Comparison of ENCODE assay signal across 8 cellular contexts in the genomic region with DNA sequence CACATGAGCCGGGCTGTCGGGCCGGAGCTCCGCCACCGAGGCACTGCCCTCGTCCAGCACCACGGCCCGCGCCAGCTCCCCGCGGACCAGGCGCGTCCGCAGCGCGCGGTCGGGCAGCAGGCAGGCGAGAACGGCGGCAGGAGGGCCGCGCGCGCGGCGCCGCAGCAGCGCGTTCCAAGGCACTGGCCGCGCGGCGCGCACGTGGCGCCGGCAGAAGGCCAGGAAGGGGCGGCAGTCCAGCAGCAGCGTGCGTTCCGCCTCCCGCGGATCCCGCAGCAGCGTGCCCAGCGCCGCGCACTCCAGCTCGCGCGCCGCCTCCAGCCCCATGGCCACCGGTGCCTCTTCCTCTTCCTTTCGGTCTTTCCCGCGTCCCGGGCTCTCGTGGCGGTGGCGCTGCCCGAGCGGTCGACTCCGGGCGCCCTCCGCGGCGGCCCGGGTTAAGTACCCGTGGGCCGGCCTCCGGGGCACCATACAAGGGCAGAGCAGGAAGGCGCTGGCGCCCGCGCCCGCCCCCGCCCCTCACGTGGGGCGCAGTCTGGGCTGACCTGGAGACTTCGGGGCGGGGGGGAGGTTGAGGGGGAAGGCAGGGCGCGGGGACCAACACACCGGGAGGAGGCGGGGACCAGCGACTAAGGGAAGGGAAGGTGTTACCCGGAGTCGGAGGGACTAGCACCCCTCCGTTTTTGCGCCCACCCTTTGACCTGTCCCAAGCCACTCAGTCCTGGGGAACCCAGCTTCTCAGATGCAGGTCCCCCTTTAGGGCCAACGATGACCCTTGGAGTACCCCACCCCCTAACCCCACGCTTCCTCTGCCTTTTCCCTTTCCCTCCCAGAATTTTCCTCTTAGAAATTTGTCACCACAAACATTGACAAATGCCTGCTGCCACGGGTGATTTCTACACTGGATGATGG. TPM values are rescaled to one million over a fixed set of nuclear protein-coding genes. Genes with fewer than 3 reads are reported as not detected.
DNase-seq lines count a peak whose midpoint lies in the region; ATAC-seq, FAIRE-seq and TF ChIP-seq lines count a peak whose summit lies in the region.

A gene with protein sequence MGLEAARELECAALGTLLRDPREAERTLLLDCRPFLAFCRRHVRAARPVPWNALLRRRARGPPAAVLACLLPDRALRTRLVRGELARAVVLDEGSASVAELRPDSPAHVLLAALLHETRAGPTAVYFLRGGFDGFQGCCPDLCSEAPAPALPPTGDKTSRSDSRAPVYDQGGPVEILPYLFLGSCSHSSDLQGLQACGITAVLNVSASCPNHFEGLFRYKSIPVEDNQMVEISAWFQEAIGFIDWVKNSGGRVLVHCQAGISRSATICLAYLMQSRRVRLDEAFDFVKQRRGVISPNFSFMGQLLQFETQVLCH (minus strand): TSS at position 413 of the 912 bp plus-strand sequence. CDS start 86 bp downstream, at position 327.

- H3K4me1 ChIP-seq in effector memory CD4-positive, alpha-beta T cell (ENCODE audit: control insufficient read depth, insufficient read depth, low read length, poor library complexity, severe bottlenecking): peaks cover 58% of the 10 kb centered on the region
- H3K4me1 ChIP-seq in mesendoderm (ENCODE audit: control insufficient read depth, low read depth, low read length): peaks cover 5% of the 10 kb centered on the region

- H3K9me3 ChIP-seq in effector memory CD4-positive, alpha-beta T cell (ENCODE audit: control insufficient read depth, low read length): no peaks in the 10 kb centered on the region

- peak within 1 kb of the TSS; percentile 93 for H3K56ac ChIP-seq in mesendoderm (ENCODE audit: low read length)

- H3K4me3 ChIP-seq in effector memory CD4-positive, alpha-beta T cell (ENCODE audit: insufficient read depth, low read depth, low read length, poor library complexity, severe bottlenecking): peak within 1 kb of the TSS; percentile 88
- H3K4me3 ChIP-seq in mesendoderm (ENCODE audit: low read length): peak within 1 kb of the TSS; percentile 24

- peak within 1 kb of the TSS; percentile 83 for H3K27ac ChIP-seq in 22Rv1
- H3K27ac ChIP-seq in effector memory CD4-positive, alpha-beta T cell (ENCODE audit: insufficient read depth, low read length, poor library complexity, severe bottlenecking): peak within 1 kb of the TSS; percentile 100
- H3K27ac ChIP-seq in mesendoderm (ENCODE audit: low read depth, low read length): no peak within 1 kb of the TSS

- DNase-seq in GM18507 (ENCODE audit: extremely low spot score, insufficient read length, low read depth) (peak; percentile 93), NCI-H2227 treated with DMSO at 0.1 percent for 48 hours (lab: John Stamatoyannopoulos, UW) (peak; percentile 18), mesendoderm (peak; percentile 75)
- peak; percentile 81 to 84 for DNase-seq in activated CD8-positive, alpha-beta memory T cell treated with anti-CD3 and anti-CD28 coated beads for 1 hour (ENCODE audit: extremely low read depth in 1 of 2, low read depth in 1 of 2)
- DNase-seq in effector memory CD4-positive, alpha-beta T cell: peak; percentile 85 to 89 (median 87)
- DNase-seq in stimulated activated CD8-positive, alpha-beta memory T cell treated with anti-CD3 and anti-CD28 coated beads, Interleukin-15, amount 100 ng/mL, for 24 hours (ENCODE audit: low read depth): peak; percentile 83

- H3K23ac ChIP-seq in mesendoderm (ENCODE audit: low read length): peak within 1 kb of the TSS; percentile 76

- H3K27me3 ChIP-seq in effector memory CD4-positive, alpha-beta T cell (replicated peaks; ENCODE audit: control insufficient read depth, insufficient read depth, low read length, poor library complexity, severe bottlenecking): no peaks in the 10 kb centered on the region
- no peaks in the 10 kb centered on the region for H3K27me3 ChIP-seq in mesendoderm (ENCODE audit: insufficient read depth, low read length, poor library complexity)

- H3K18ac ChIP-seq in mesendoderm (ENCODE audit: low read length): peak within 1 kb of the TSS; percentile 45

- TF ChIP-seq CTCF in 22Rv1 (IDR thresholded peaks at IDR 0.05): no peak

- H2BK120ac ChIP-seq in mesendoderm (ENCODE audit: low read depth, low read length): no peak within 1 kb of the TSS

- peak; percentile 82 for FAIRE-seq in GM18507 (lab: Jason Lieb, UNC)

- H2BK5ac ChIP-seq in mesendoderm (ENCODE audit: low read length): no peak within 1 kb of the TSS

- H3K4ac ChIP-seq in mesendoderm (ENCODE audit: low read depth, low read length): peak within 1 kb of the TSS; percentile 63

- no peak within 1 kb of the TSS for H4K8ac ChIP-seq in mesendoderm (ENCODE audit: low read depth, low read length)

- H3K36me3 ChIP-seq in effector memory CD4-positive, alpha-beta T cell (ENCODE audit: control insufficient read depth, insufficient read depth, low read length): peaks cover 12% of the 10 kb centered on the region
- H3K36me3 ChIP-seq in mesendoderm (ENCODE audit: control insufficient read depth, insufficient read depth, low read length): no peaks in the 10 kb centered on the region

- no peak within 1 kb of the TSS for H2BK15ac ChIP-seq in mesendoderm (replicated peaks; ENCODE audit: low read depth)

- H4K5ac ChIP-seq in mesendoderm (ENCODE audit: low read length): no peak within 1 kb of the TSS

- peak within 1 kb of the TSS; percentile 73 for H3K9ac ChIP-seq in mesendoderm (ENCODE audit: low read length)

- no peak within 1 kb of the TSS for H2AK5ac ChIP-seq in mesendoderm (ENCODE audit: low read length)

- ATAC-seq in HG02970 (IDR thresholded peaks at IDR 0.05; ENCODE audit: low FRiP score, unreplicated experiment): peak; percentile 46

- no peaks in the 10 kb centered on the region for H3K79me1 ChIP-seq in mesendoderm (ENCODE audit: low read length)

- WGBS in mesendoderm (ENCODE audit: extremely low coverage, insufficient coverage, low lambda C conversion rate): no CpG with 5 or more reads among the region's 95 CpGs

- peak within 1 kb of the TSS; percentile 68 for H3K4me2 ChIP-seq in mesendoderm (ENCODE audit: low read length)

- no peaks in the 10 kb centered on the region for H3K79me2 ChIP-seq in mesendoderm (ENCODE audit: control insufficient read depth, insufficient read depth, low read length)

RNA-seq across cellular contexts. Expression of the gene that starts here (rescaled TPM):
- polyA plus RNA-seq in mesendoderm (2013, experiment 1 of 2): 6.8 TPM
- polyA plus RNA-seq in mesendoderm (2013, experiment 2 of 2): 6.7 TPM

Comparison
In these comparisons a context has a peak if more than half of its experiments do, and no peak if none do; other contexts are left out.
1. DNase-seq: peak in every context shown above with its lines; median percentile 93 in GM18507; 87 in effector memory CD4-positive, alpha-beta T cell; 83 in stimulated activated CD8-positive, alpha-beta memory T cell treated with anti-CD3 and anti-CD28 coated beads, Interleukin-15, amount 100 ng/mL, for 24 hours; 82 in activated CD8-positive, alpha-beta memory T cell treated with anti-CD3 and anti-CD28 coated beads for 1 hour; 75 in mesendoderm; 18 in NCI-H2227 treated with DMSO at 0.1 percent for 48 hours.